ENCODE assay signal across 8 cellular contexts in the genomic region with DNA sequence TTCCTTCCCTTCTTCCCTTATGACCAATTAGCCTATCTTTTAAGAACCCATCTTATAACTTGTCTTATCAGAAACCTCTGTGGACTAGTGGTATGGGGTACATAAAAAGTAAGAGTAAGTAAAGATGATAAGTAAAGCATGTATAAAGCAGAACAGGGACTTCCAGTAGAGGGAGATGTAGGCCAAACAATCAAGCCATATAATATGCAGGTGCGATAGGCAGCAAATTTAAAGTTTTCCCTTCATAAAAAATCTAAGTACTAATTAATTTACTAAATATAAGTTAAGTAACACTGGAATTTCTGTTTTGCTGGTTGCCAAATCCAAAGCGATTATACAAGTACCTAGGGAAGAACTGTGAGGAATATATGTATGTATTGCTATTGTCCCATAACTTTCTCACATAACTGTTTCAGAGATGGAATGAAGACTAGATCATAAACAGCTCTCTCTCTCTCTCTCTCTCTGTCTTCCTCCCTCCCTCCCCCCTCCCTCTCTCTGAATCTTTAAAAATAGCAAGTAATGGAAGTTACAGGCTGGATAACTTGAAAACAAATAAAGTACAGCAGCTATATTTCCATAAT. TPM values are rescaled to one million over a fixed set of nuclear protein-coding genes. Genes with fewer than 3 reads are reported as not detected.
DNase-seq lines count a peak whose midpoint lies in the region; ATAC-seq and TF ChIP-seq lines count a peak whose summit lies in the region.

No MANE protein-coding gene starts in this region.

- peaks cover 8 to 19% of the 10 kb centered on the region in 2 donors for H3K36me3 Mint-ChIP-seq in CD4-positive, alpha-beta memory T cell

- intact Hi-C loops in CD4-positive, alpha-beta memory T cell (cut with micrococcal nuclease) = no loop called here
- intact Hi-C loops in gastrocnemius medialis (cut with DNase I; ENCODE audit: low total_unique reads) = no loop called here

- peak overlapping the region in 1 of 7 donors; percentile 19 for H3K27ac Mint-ChIP-seq in CD4-positive, alpha-beta memory T cell

- in situ Hi-C loops in GM13977 (cut with MboI; ENCODE audit: low pct_unique_long_range_greater_than_20kb, low sequenced_read_pairs, unreplicated experiment) (no loop called here), gastrocnemius medialis (cut with MboI; ENCODE audit: low sequenced_read_pairs in 4 of 4) (no loop called here)

- no peak overlapping the region for H2AFZ ChIP-seq in SK-N-SH (ENCODE audit: low read depth)

- no peaks in the 10 kb centered on the region for H3K36me3 ChIP-seq in SK-N-SH (replicated peaks in 1 of 2; ENCODE audit: control insufficient read depth in 1 of 2, insufficient read depth in 2 of 2, low read length in 1 of 2)
- no peaks in the 10 kb centered on the region for H3K36me3 ChIP-seq in kidney epithelial cell (ENCODE audit: control insufficient read depth, insufficient read depth, low read length)
- no peaks in the 10 kb centered on the region for H3K36me3 ChIP-seq in CD4-positive, alpha-beta memory T cell (ENCODE audit: insufficient read depth, low read length)
- peaks cover 0 to 7% of the 10 kb centered on the region in 2 donors for H3K36me3 ChIP-seq in gastrocnemius medialis

- TF ChIP-seq EP300 in SK-N-SH (IDR thresholded peaks at IDR 0.05; ENCODE audit: borderline replicate concordance in 1 of 2, low read depth in 1 of 2, low read length in 1 of 2) = no peak

- POLR2A ChIA-PET in SK-N-SH (lab: Yijun Ruan, JAX) = no interaction called here
- POLR2A ChIA-PET in CD4-positive, alpha-beta memory T cell (lab: Charles Lee; ENCODE audit: partially characterized antibody) = no interaction called here

- no peak overlapping the region for H3K4me2 ChIP-seq in SK-N-SH

- CTCF ChIA-PET in SK-N-SH (lab: Yijun Ruan, JAX) = interaction anchor here (0.6 to 1.4 kb wide), 6 partner anchors 11 to 383 kb away, joined by 4 to 6 read pairs (median 4); a partner anchor contains a TSS
- CTCF ChIA-PET in CD4-positive, alpha-beta memory T cell (lab: Charles Lee; ENCODE audit: partially characterized antibody) = interaction anchor here (1.6 kb wide), 1 partner anchor 26 kb away, joined by 5 read pairs; a partner anchor contains a TSS

- no peaks in the 10 kb centered on the region for H3K9me2 ChIP-seq in SK-N-SH

- no peaks in the 10 kb centered on the region for H3K4me1 ChIP-seq in SK-N-SH (ENCODE audit: control insufficient read depth in 1 of 2, insufficient read depth in 2 of 2, low read depth in 1 of 2, low read length in 1 of 2)
- no peaks in the 10 kb centered on the region for H3K4me1 ChIP-seq in CD4-positive, alpha-beta memory T cell (ENCODE audit: insufficient read depth, low read length)
- H3K4me1 ChIP-seq in gastrocnemius medialis = peaks cover 0 to 7% of the 10 kb centered on the region in 2 donors

- no peaks in the 10 kb centered on the region for H4K20me1 ChIP-seq in SK-N-SH (ENCODE audit: insufficient read depth)

- peak; percentile 70 for ATAC-seq in HG03378 (IDR thresholded peaks at IDR 0.05; ENCODE audit: unreplicated experiment)
- ATAC-seq in gastrocnemius medialis = no peak

- H3K9me3 Mint-ChIP-seq in CD4-positive, alpha-beta memory T cell = peaks cover 0 to 3% (median 0%) of the 10 kb centered on the region in 8 donors

- TF ChIP-seq CTCF in GM13977 (IDR thresholded peaks at IDR 0.05; ENCODE audit: extremely low read depth, insufficient read depth, missing control alignments) (peak; percentile 58), SK-N-SH (IDR thresholded peaks at IDR 0.05) (peak; percentile 74), kidney epithelial cell (IDR thresholded peaks at IDR 0.05; ENCODE audit: insufficient read depth, low read length, poor library complexity, severe bottlenecking) (peak; percentile 53), gastrocnemius medialis (IDR thresholded peaks at IDR 0.05 in 4 of 5, conservative IDR thresholded peaks at IDR 0.05 in 1 of 5) (peak in 2 of 5 experiments; percentile 10 to 32)

- no peaks in the 10 kb centered on the region for H3F3A ChIP-seq in SK-N-SH (replicated peaks; ENCODE audit: insufficient read depth)

- no peak overlapping the region; a peak in 1 of 4 replicates for H3K4me3 ChIP-seq in SK-N-SH (ENCODE audit: low read depth in 2 of 2, low read length in 1 of 2)
- no peak overlapping the region for H3K4me3 ChIP-seq in kidney epithelial cell (ENCODE audit: low read depth, low read length)
- H3K4me3 ChIP-seq in CD4-positive, alpha-beta memory T cell (ENCODE audit: low read length in 2 of 2) = no peak overlapping the region
- no peak overlapping the region for H3K4me3 ChIP-seq in gastrocnemius medialis

- no peaks in the 10 kb centered on the region for H3K79me2 ChIP-seq in SK-N-SH (ENCODE audit: insufficient read depth)

- H3K4me3 Mint-ChIP-seq in CD4-positive, alpha-beta memory T cell = no peak overlapping the region

- H3K9ac ChIP-seq in SK-N-SH = no peak overlapping the region

- peaks cover 0 to 10% (median 2%) of the 10 kb centered on the region in 4 donors for H3K4me1 Mint-ChIP-seq in CD4-positive, alpha-beta memory T cell

- H3K27ac ChIP-seq in SK-N-SH (ENCODE audit: low read depth in 2 of 2, low read length in 1 of 2) (no peak overlapping the region), gastrocnemius medialis (no peak overlapping the region)
- H3K27ac ChIP-seq in CD4-positive, alpha-beta memory T cell (ENCODE audit: low read depth, low read length) = no peak overlapping the region

- DNase-seq in GM13977 (ENCODE audit: low spot score) (no peak), SK-N-SH (no peak), kidney epithelial cell (ENCODE audit: low read depth) (no peak), activated gamma-delta T cell treated with Interleukin-2 at 50 U/mL for 16 hours (no peak), gastrocnemius medialis (no peak)
- DNase-seq in CD4-positive, alpha-beta memory T cell = no peak
- no peak for DNase-seq in NK-92 treated with Interleukin-12 subunit alpha and Interleukin-12 subunit beta, amount 100 ng/mL, for 24 hours (lab: John Stamatoyannopoulos, UW)

- peak; percentile 76 for TF ChIP-seq RAD21 in SK-N-SH (IDR thresholded peaks at IDR 0.05; ENCODE audit: low read length)

- no peaks in the 10 kb centered on the region for H3K27me3 ChIP-seq in SK-N-SH (ENCODE audit: insufficient read depth)
- H3K27me3 ChIP-seq in kidney epithelial cell (ENCODE audit: control insufficient read depth, insufficient read depth, low read length) = no peaks in the 10 kb centered on the region
- H3K27me3 ChIP-seq in CD4-positive, alpha-beta memory T cell (ENCODE audit: insufficient read depth, low read length) = no peaks in the 10 kb centered on the region
- no peaks in the 10 kb centered on the region for H3K27me3 ChIP-seq in gastrocnemius medialis

- TF ChIP-seq POLR2A in gastrocnemius medialis (IDR thresholded peaks at IDR 0.05) = no peak

- no peaks in the 10 kb centered on the region for H3K27me3 Mint-ChIP-seq in CD4-positive, alpha-beta memory T cell

- no peaks in the 10 kb centered on the region for H3K9me3 ChIP-seq in SK-N-SH
- H3K9me3 ChIP-seq in CD4-positive, alpha-beta memory T cell (ENCODE audit: control insufficient read depth in 1 of 2, low read length in 2 of 2) = no peaks in the 10 kb centered on the region
- no peaks in the 10 kb centered on the region for H3K9me3 ChIP-seq in gastrocnemius medialis

- WGBS in SK-N-SH (ENCODE audit: low lambda C conversion rate) = 81% methylated on average over 2 of the region's 2 CpGs

TF ChIP-seq in SK-N-SH, 30 proteins besides CTCF, POLR2A, EP300 and RAD21:
- TF ChIP-seq FOXJ3 (CRISPR knock-in tag; IDR thresholded peaks at IDR 0.05) (no peak), SMC3 (IDR thresholded peaks at IDR 0.05; ENCODE audit: low read depth, low read length) (peak; percentile 23; the same call in 1 of the 2 replicates)

RNA-seq across cellular contexts. Expression of a gene that starts 25.7 kb away (rescaled TPM):
- 3.0 and 3.2 TPM in 2 replicates for polyA plus RNA-seq in SK-N-SH (2012; rRNA removed)
- polyA plus RNA-seq in SK-N-SH (2012; cell fraction: cytosol; rRNA removed) = 2.7 and 4.1 TPM in 2 replicates
- polyA plus RNA-seq in SK-N-SH (2012; cell fraction: nucleus; rRNA removed) = 2.9 and 4.3 TPM in 2 replicates
- total RNA-seq in kidney epithelial cell (5.3 and 5.5 TPM in 2 replicates), gastrocnemius medialis (10 to 100 TPM; 10.5 to 13.0 (median 11.8) TPM)
- 10 to 100 TPM; 25.7 to 26.3 TPM for total RNA-seq in CD4-positive, alpha-beta memory T cell
- polyA plus RNA-seq in CD4-positive, alpha-beta memory T cell = 10 to 100 TPM in 1 of 2 donors, 1 to 10 TPM in 1; 9.9 to 10.4 TPM

RNA-seq across cellular contexts. Expression of a gene that starts 25.8 kb away (rescaled TPM):
- polyA plus RNA-seq in SK-N-SH (2012; rRNA removed) = 16.3 and 28.0 TPM in 2 replicates
- polyA plus RNA-seq in SK-N-SH (2012; cell fraction: cytosol; rRNA removed) = 31.0 and 53.3 TPM in 2 replicates
- 12.7 and 17.8 TPM in 2 replicates for polyA plus RNA-seq in SK-N-SH (2012; cell fraction: nucleus; rRNA removed)
- total RNA-seq in kidney epithelial cell (89.2 and 101 TPM in 2 replicates), gastrocnemius medialis (10 to 100 TPM; 49.3 to 92.9 (median 55.5) TPM)
- 10 to 100 TPM; 58.1 to 60.4 TPM for total RNA-seq in CD4-positive, alpha-beta memory T cell
- polyA plus RNA-seq in CD4-positive, alpha-beta memory T cell = 10 to 100 TPM; 85.4 to 89.4 TPM
